In genomic region chr11:95833378-95833777, GRCh38 we compare ENCODE assay signal across 16 cellular contexts. TPM values are rescaled to one million over a fixed set of nuclear protein-coding genes. Genes with fewer than 3 reads are reported as not detected.
DNase-seq lines count a peak whose midpoint lies in the region; ATAC-seq and TF ChIP-seq lines count a peak whose summit lies in the region.
"Had no signal": no experiment of that assay in that cellular context is flagged by ENCODE, and none has a peak within 500 bp of the region (broad histone marks: within the 10 kb centered on the region; RNA-seq: fewer than 3 reads in every experiment).

No MANE protein-coding gene starts in this region.

- H3K9me3 ChIP-seq in T-helper 17 cell (ENCODE audit: control insufficient read depth, low read length, poor library complexity, severe bottlenecking): no peaks in the 10 kb centered on the region
- H3K9me3 ChIP-seq: BLaER1 treated with 17β-estradiol and CSF1 and Interleukin-3, amounts not matched to agents 10 nM and 100 nM; HAP-1 had no signal

- TF ChIP-seq CTCF in glutamatergic neuron (IDR thresholded peaks at IDR 0.05; ENCODE audit: partially characterized antibody, unreplicated experiment): no peak

- no peaks in the 10 kb centered on the region for H3K9me3 Mint-ChIP-seq in activated naive CD4-positive, alpha-beta T cell treated with anti-CD3 and anti-CD28 coated beads, Interleukin-2, amount 10 ng/mL, durations not matched to agents 7 days and 5 days
- H3K9me3 Mint-ChIP-seq in memory B cell: no peaks in the 10 kb centered on the region
- no peaks in the 10 kb centered on the region for H3K9me3 Mint-ChIP-seq in activated naive CD8-positive, alpha-beta T cell treated with anti-CD3 and anti-CD28 coated beads for 36 hours
- no peaks in the 10 kb centered on the region for H3K9me3 Mint-ChIP-seq in glutamatergic neuron (ENCODE audit: unreplicated experiment)
- H3K9me3 Mint-ChIP-seq: CD8-positive, alpha-beta memory T cell had no signal

- no peak for ATAC-seq in T-helper 17 cell
- ATAC-seq in memory B cell (ENCODE audit: low read depth): no peak
- ATAC-seq in GM18519 (IDR thresholded peaks at IDR 0.05; ENCODE audit: low FRiP score, unreplicated experiment): no peak
- ATAC-seq: GM12878 had no signal

- H3K4me3 Mint-ChIP-seq in activated naive CD4-positive, alpha-beta T cell treated with anti-CD3 and anti-CD28 coated beads, Interleukin-2, amount 10 ng/mL, durations not matched to agents 7 days and 5 days: no peak overlapping the region
- H3K4me3 Mint-ChIP-seq in T-helper 17 cell (no peak overlapping the region), memory B cell (no peak overlapping the region), glutamatergic neuron (ENCODE audit: unreplicated experiment) (no peak overlapping the region)
- H3K4me3 Mint-ChIP-seq in activated naive CD8-positive, alpha-beta T cell treated with anti-CD3 and anti-CD28 coated beads for 36 hours: no peak overlapping the region
- H3K4me3 Mint-ChIP-seq: B cell; CD8-positive, alpha-beta memory T cell had no signal

- peak overlapping the region; percentile 25 for H3K27ac Mint-ChIP-seq in activated naive CD4-positive, alpha-beta T cell treated with anti-CD3 and anti-CD28 coated beads, Interleukin-2, amount 10 ng/mL, durations not matched to agents 7 days and 5 days
- H3K27ac Mint-ChIP-seq in T-helper 17 cell (peak overlapping the region; percentile 4), memory B cell (peak overlapping the region; percentile 21), glutamatergic neuron (ENCODE audit: unreplicated experiment) (no peak overlapping the region)
- H3K27ac Mint-ChIP-seq in activated naive CD8-positive, alpha-beta T cell treated with anti-CD3 and anti-CD28 coated beads for 36 hours: no peak overlapping the region
- H3K27ac Mint-ChIP-seq: B cell had no signal

- DNase-seq in activated naive CD4-positive, alpha-beta T cell treated with anti-CD3 and anti-CD28 coated beads, Interleukin-2, amount 10 ng/mL, durations not matched to agents 7 days and 5 days: no peak
- DNase-seq in activated naive CD4-positive, alpha-beta T cell treated with Interleukin-2 at 50 U/mL for 16 hours: no peak
- DNase-seq in T-helper 17 cell (no peak), memory B cell (ENCODE audit: low spot score in 2 of 2) (no peak), glutamatergic neuron (no peak)
- no peak for DNase-seq in activated naive CD8-positive, alpha-beta T cell treated with anti-CD3 and anti-CD28 coated beads for 36 hours
- DNase-seq: CD8-positive, alpha-beta memory T cell; COR-L47; DMS 273 treated with DMSO at 0.1 percent for 48 hours; DMS53; DND-41 had no signal

- CTCF ChIA-PET in activated naive CD4-positive, alpha-beta T cell treated with anti-CD3 and anti-CD28 coated beads, Interleukin-2, amount 10 ng/mL, durations not matched to agents 7 days and 5 days (lab: Charles Lee): interaction anchor here (0.9 to 2.3 kb wide), 4 partner anchors 510 to 593 kb away, joined by 3 to 9 read pairs (median 5); partner anchors contain the start of gene MAML2

- H3K4me1 Mint-ChIP-seq in activated naive CD4-positive, alpha-beta T cell treated with anti-CD3 and anti-CD28 coated beads, Interleukin-2, amount 10 ng/mL, durations not matched to agents 7 days and 5 days: no peaks in the 10 kb centered on the region
- H3K4me1 Mint-ChIP-seq in T-helper 17 cell: peaks cover 9% of the 10 kb centered on the region
- no peaks in the 10 kb centered on the region for H3K4me1 Mint-ChIP-seq in memory B cell
- peaks cover 9% of the 10 kb centered on the region for H3K4me1 Mint-ChIP-seq in activated naive CD8-positive, alpha-beta T cell treated with anti-CD3 and anti-CD28 coated beads for 36 hours
- no peaks in the 10 kb centered on the region for H3K4me1 Mint-ChIP-seq in glutamatergic neuron (ENCODE audit: low read depth, unreplicated experiment)
- H3K4me1 Mint-ChIP-seq: B cell; CD8-positive, alpha-beta memory T cell had no signal

- no peaks in the 10 kb centered on the region for H3K27me3 Mint-ChIP-seq in activated naive CD4-positive, alpha-beta T cell treated with anti-CD3 and anti-CD28 coated beads, Interleukin-2, amount 10 ng/mL, durations not matched to agents 7 days and 5 days
- H3K27me3 Mint-ChIP-seq in T-helper 17 cell: no peaks in the 10 kb centered on the region
- H3K27me3 Mint-ChIP-seq in memory B cell: no peaks in the 10 kb centered on the region
- H3K27me3 Mint-ChIP-seq in activated naive CD8-positive, alpha-beta T cell treated with anti-CD3 and anti-CD28 coated beads for 36 hours: no peaks in the 10 kb centered on the region
- H3K27me3 Mint-ChIP-seq in glutamatergic neuron (ENCODE audit: unreplicated experiment): peaks cover 2% of the 10 kb centered on the region
- H3K27me3 Mint-ChIP-seq: B cell; CD8-positive, alpha-beta memory T cell had no signal

- peaks cover 50% of the 10 kb centered on the region for H3K36me3 Mint-ChIP-seq in activated naive CD4-positive, alpha-beta T cell treated with anti-CD3 and anti-CD28 coated beads, Interleukin-2, amount 10 ng/mL, durations not matched to agents 7 days and 5 days
- H3K36me3 Mint-ChIP-seq in T-helper 17 cell (ENCODE audit: low read depth) (peaks cover 8% of the 10 kb centered on the region), memory B cell (peaks cover 25% of the 10 kb centered on the region), glutamatergic neuron (ENCODE audit: unreplicated experiment) (peaks cover 4% of the 10 kb centered on the region)
- H3K36me3 Mint-ChIP-seq in activated naive CD8-positive, alpha-beta T cell treated with anti-CD3 and anti-CD28 coated beads for 36 hours: peaks cover 20% of the 10 kb centered on the region

RNA-seq across cellular contexts. Expression of gene CEP57, which starts 43.1 kb away (rescaled TPM):
- total RNA-seq in T-helper 17 cell (10 to 100 TPM; 61.5 to 67.1 TPM), glutamatergic neuron (ENCODE audit: unreplicated experiment) (52.1 TPM)
- 100 to 1,000 TPM; 101 to 105 TPM for total RNA-seq in activated naive CD8-positive, alpha-beta T cell treated with anti-CD3 and anti-CD28 coated beads for 36 hours

RNA-seq across cellular contexts. Expression of gene FAM76B, which starts 43.8 kb away (rescaled TPM):
- total RNA-seq in T-helper 17 cell: 10 to 100 TPM; 55.5 to 79.1 TPM
- 10 to 100 TPM; 46.8 to 49.8 TPM for total RNA-seq in activated naive CD8-positive, alpha-beta T cell treated with anti-CD3 and anti-CD28 coated beads for 36 hours
- total RNA-seq in glutamatergic neuron (ENCODE audit: unreplicated experiment): 33.9 TPM

Comparison
In these comparisons a context has a peak if more than half of its experiments do, and no peak if none do; other contexts are left out.
1. H3K27ac Mint-ChIP-seq: peak in activated naive CD4-positive, alpha-beta T cell treated with anti-CD3 and anti-CD28 coated beads, Interleukin-2, amount 10 ng/mL, durations not matched to agents 7 days and 5 days (single experiment), T-helper 17 cell (single experiment) and memory B cell (single experiment); none in activated naive CD8-positive, alpha-beta T cell treated with anti-CD3 and anti-CD28 coated beads for 36 hours (single experiment) and glutamatergic neuron (single experiment).